Comparison of ENCODE assay signal across 1 cellular context in genomic region chr6:3869632-3870527, GRCh38.
TF ChIP-seq lines count a peak whose summit lies in the region.

No MANE protein-coding gene starts in this region.

TF ChIP-seq in HepG2, 621 proteins besides CTCF, POLR2A, EP300 and RAD21 (continued from another document and continues in another):
- TF ChIP-seq, protein P1, sequence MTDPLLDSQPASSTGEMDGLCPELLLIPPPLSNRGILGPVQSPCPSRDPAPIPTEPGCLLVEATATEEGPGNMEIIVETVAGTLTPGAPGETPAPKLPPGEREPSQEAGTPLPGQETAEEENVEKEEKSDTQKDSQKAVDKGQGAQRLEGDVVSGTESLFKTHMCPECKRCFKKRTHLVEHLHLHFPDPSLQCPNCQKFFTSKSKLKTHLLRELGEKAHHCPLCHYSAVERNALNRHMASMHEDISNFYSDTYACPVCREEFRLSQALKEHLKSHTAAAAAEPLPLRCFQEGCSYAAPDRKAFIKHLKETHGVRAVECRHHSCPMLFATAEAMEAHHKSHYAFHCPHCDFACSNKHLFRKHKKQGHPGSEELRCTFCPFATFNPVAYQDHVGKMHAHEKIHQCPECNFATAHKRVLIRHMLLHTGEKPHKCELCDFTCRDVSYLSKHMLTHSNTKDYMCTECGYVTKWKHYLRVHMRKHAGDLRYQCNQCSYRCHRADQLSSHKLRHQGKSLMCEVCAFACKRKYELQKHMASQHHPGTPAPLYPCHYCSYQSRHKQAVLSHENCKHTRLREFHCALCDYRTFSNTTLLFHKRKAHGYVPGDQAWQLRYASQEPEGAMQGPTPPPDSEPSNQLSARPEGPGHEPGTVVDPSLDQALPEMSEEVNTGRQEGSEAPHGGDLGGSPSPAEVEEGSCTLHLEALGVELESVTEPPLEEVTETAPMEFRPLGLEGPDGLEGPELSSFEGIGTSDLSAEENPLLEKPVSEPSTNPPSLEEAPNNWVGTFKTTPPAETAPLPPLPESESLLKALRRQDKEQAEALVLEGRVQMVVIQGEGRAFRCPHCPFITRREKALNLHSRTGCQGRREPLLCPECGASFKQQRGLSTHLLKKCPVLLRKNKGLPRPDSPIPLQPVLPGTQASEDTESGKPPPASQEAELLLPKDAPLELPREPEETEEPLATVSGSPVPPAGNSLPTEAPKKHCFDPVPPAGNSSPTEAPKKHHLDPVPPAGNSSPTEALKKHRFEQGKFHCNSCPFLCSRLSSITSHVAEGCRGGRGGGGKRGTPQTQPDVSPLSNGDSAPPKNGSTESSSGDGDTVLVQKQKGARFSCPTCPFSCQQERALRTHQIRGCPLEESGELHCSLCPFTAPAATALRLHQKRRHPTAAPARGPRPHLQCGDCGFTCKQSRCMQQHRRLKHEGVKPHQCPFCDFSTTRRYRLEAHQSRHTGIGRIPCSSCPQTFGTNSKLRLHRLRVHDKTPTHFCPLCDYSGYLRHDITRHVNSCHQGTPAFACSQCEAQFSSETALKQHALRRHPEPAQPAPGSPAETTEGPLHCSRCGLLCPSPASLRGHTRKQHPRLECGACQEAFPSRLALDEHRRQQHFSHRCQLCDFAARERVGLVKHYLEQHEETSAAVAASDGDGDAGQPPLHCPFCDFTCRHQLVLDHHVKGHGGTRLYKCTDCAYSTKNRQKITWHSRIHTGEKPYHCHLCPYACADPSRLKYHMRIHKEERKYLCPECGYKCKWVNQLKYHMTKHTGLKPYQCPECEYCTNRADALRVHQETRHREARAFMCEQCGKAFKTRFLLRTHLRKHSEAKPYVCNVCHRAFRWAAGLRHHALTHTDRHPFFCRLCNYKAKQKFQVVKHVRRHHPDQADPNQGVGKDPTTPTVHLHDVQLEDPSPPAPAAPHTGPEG (CRISPR knock-in tag; IDR thresholded peaks at IDR 0.05): no peak
- TF ChIP-seq TBX3 (IDR thresholded peaks at IDR 0.05; ENCODE audit: borderline replicate concordance): peak; percentile 64; the same call in 1 of the 2 replicates
- TF ChIP-seq RNF219 (CRISPR knock-in tag; IDR thresholded peaks at IDR 0.05): no peak
- no peak for TF ChIP-seq NFE2 (CRISPR knock-in tag; IDR thresholded peaks at IDR 0.05)
- TF ChIP-seq ZNF616 (CRISPR knock-in tag; IDR thresholded peaks at IDR 0.05; ENCODE audit: low read depth): no peak
- no peak; the same call in 1 of the 2 replicates for TF ChIP-seq SIX4 (CRISPR knock-in tag; IDR thresholded peaks at IDR 0.05)
- TF ChIP-seq ZSCAN31 (CRISPR knock-in tag; IDR thresholded peaks at IDR 0.05; ENCODE audit: low read depth): no peak
- peak; percentile 86; the same call in 1 of the 2 replicates for TF ChIP-seq SSRP1 (CRISPR knock-in tag; IDR thresholded peaks at IDR 0.05)
- 0 out of 2 replicates have a peak, but pooled peaks have one; percentile 1 for TF ChIP-seq ZBTB3 (CRISPR knock-in tag; IDR thresholded peaks at IDR 0.05; ENCODE audit: borderline replicate concordance, low read depth)
- TF ChIP-seq MAFG (CRISPR knock-in tag; IDR thresholded peaks at IDR 0.05): no peak
- TF ChIP-seq MAFF (IDR thresholded peaks at IDR 0.05; ENCODE audit: low read depth, low read length): no peak
- no peak for TF ChIP-seq KDM5A (IDR thresholded peaks at IDR 0.05; ENCODE audit: borderline replicate concordance, low read length)
- TF ChIP-seq NFRKB (IDR thresholded peaks at IDR 0.05): no peak
- TF ChIP-seq, protein P2, sequence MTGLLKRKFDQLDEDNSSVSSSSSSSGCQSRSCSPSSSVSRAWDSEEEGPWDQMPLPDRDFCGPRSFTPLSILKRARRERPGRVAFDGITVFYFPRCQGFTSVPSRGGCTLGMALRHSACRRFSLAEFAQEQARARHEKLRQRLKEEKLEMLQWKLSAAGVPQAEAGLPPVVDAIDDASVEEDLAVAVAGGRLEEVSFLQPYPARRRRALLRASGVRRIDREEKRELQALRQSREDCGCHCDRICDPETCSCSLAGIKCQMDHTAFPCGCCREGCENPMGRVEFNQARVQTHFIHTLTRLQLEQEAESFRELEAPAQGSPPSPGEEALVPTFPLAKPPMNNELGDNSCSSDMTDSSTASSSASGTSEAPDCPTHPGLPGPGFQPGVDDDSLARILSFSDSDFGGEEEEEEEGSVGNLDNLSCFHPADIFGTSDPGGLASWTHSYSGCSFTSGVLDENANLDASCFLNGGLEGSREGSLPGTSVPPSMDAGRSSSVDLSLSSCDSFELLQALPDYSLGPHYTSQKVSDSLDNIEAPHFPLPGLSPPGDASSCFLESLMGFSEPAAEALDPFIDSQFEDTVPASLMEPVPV (CRISPR knock-in tag; IDR thresholded peaks at IDR 0.05): no peak
- TF ChIP-seq, protein P3, sequence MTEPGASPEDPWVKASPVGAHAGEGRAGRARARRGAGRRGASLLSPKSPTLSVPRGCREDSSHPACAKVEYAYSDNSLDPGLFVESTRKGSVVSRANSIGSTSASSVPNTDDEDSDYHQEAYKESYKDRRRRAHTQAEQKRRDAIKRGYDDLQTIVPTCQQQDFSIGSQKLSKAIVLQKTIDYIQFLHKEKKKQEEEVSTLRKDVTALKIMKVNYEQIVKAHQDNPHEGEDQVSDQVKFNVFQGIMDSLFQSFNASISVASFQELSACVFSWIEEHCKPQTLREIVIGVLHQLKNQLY (CRISPR knock-in tag; IDR thresholded peaks at IDR 0.05): peak; percentile 62; the same call in 1 of the 2 replicates
- 0 out of 2 replicates have a peak, but pooled peaks have one; percentile 26 for TF ChIP-seq MAX (IDR thresholded peaks at IDR 0.05)
- no peak for TF ChIP-seq MXI1 (IDR thresholded peaks at IDR 0.05; ENCODE audit: borderline replicate concordance, low read depth, low read length)
- TF ChIP-seq ZNF83 (CRISPR knock-in tag; IDR thresholded peaks at IDR 0.05; ENCODE audit: borderline replicate concordance): no peak
- no peak for TF ChIP-seq ZFP36 (IDR thresholded peaks at IDR 0.05; ENCODE audit: borderline replicate concordance, low read depth, low read length, partially characterized antibody)
- no peak for TF ChIP-seq LBX2 (CRISPR knock-in tag; IDR thresholded peaks at IDR 0.05; ENCODE audit: borderline replicate concordance)
- TF ChIP-seq HDAC6 (IDR thresholded peaks at IDR 0.05; ENCODE audit: low read depth, low read length): no peak
- no peak for TF ChIP-seq RARG (CRISPR knock-in tag; IDR thresholded peaks at IDR 0.05; ENCODE audit: low read depth)
- TF ChIP-seq ZNF598 (CRISPR knock-in tag; IDR thresholded peaks at IDR 0.05; ENCODE audit: borderline replicate concordance): peak; percentile 85; the same call in 1 of the 2 replicates
- TF ChIP-seq, protein P4, sequence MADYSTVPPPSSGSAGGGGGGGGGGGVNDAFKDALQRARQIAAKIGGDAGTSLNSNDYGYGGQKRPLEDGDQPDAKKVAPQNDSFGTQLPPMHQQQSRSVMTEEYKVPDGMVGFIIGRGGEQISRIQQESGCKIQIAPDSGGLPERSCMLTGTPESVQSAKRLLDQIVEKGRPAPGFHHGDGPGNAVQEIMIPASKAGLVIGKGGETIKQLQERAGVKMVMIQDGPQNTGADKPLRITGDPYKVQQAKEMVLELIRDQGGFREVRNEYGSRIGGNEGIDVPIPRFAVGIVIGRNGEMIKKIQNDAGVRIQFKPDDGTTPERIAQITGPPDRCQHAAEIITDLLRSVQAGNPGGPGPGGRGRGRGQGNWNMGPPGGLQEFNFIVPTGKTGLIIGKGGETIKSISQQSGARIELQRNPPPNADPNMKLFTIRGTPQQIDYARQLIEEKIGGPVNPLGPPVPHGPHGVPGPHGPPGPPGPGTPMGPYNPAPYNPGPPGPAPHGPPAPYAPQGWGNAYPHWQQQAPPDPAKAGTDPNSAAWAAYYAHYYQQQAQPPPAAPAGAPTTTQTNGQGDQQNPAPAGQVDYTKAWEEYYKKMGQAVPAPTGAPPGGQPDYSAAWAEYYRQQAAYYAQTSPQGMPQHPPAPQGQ (CRISPR knock-in tag; IDR thresholded peaks at IDR 0.05; ENCODE audit: borderline replicate concordance): no peak
- TF ChIP-seq KDM3A (CRISPR knock-in tag; IDR thresholded peaks at IDR 0.05; ENCODE audit: low read depth): peak; percentile 61; the same call in 1 of the 2 replicates
- TF ChIP-seq MYC (CRISPR knock-in tag; IDR thresholded peaks at IDR 0.05; ENCODE audit: borderline replicate concordance): no peak; the same call in 1 of the 2 replicates
- no peak for TF ChIP-seq CBFB (CRISPR knock-in tag; IDR thresholded peaks at IDR 0.05)
- peak; percentile 73 for TF ChIP-seq PBX2 (CRISPR knock-in tag; IDR thresholded peaks at IDR 0.05)
- no peak for TF ChIP-seq YY1 (IDR thresholded peaks at IDR 0.05; ENCODE audit: insufficient read depth, insufficient replicate concordance, low read depth, low read length)
- TF ChIP-seq EZH2 (conservative IDR thresholded peaks at IDR 0.05; ENCODE audit: low read depth, low read length): no peak
- no peak for TF ChIP-seq ZNF775 (CRISPR knock-in tag; IDR thresholded peaks at IDR 0.05; ENCODE audit: borderline replicate concordance)
- no peak; the same call in none of the 2 replicates for TF ChIP-seq ZNF614 (CRISPR knock-in tag; IDR thresholded peaks at IDR 0.05; ENCODE audit: borderline replicate concordance)
- peak; percentile 22; the same call in 1 of the 2 replicates for TF ChIP-seq GABPB1 (CRISPR knock-in tag; IDR thresholded peaks at IDR 0.05)
- no peak for TF ChIP-seq ZNF121 (CRISPR knock-in tag; IDR thresholded peaks at IDR 0.05)
- TF ChIP-seq CBX2 (IDR thresholded peaks at IDR 0.05; ENCODE audit: low read depth, low read length): no peak
- no peak for TF ChIP-seq CBX2 (CRISPR knock-in tag; IDR thresholded peaks at IDR 0.05; ENCODE audit: low read depth)
- TF ChIP-seq DDIT3 (CRISPR knock-in tag; IDR thresholded peaks at IDR 0.05): no peak
- peak; percentile 84 for TF ChIP-seq ZNF652 (CRISPR knock-in tag; IDR thresholded peaks at IDR 0.05; ENCODE audit: borderline replicate concordance, low read depth)
- TF ChIP-seq ZNF354B (CRISPR knock-in tag; IDR thresholded peaks at IDR 0.05): 0 out of 2 replicates have a peak, but pooled peaks have one; percentile 55
- 0 out of 2 replicates have a peak, but pooled peaks have one; percentile 58 for TF ChIP-seq MXD4 (CRISPR knock-in tag; IDR thresholded peaks at IDR 0.05)
- peak; percentile 74; the same call in 1 of the 2 replicates for TF ChIP-seq ZNF670 (CRISPR knock-in tag; IDR thresholded peaks at IDR 0.05; ENCODE audit: borderline replicate concordance)
- no peak for TF ChIP-seq ZNF234 (CRISPR knock-in tag; conservative IDR thresholded peaks at IDR 0.05)
- no peak for TF ChIP-seq PLSCR1 (CRISPR knock-in tag; IDR thresholded peaks at IDR 0.05; ENCODE audit: borderline replicate concordance)
- TF ChIP-seq ZFP62 (CRISPR knock-in tag; IDR thresholded peaks at IDR 0.05): no peak; the same call in 1 of the 2 replicates
- no peak for TF ChIP-seq ZBTB49 (CRISPR knock-in tag; IDR thresholded peaks at IDR 0.05; ENCODE audit: borderline replicate concordance)
